29 cellular contexts compared by ENCODE assay signal in the genomic region with DNA sequence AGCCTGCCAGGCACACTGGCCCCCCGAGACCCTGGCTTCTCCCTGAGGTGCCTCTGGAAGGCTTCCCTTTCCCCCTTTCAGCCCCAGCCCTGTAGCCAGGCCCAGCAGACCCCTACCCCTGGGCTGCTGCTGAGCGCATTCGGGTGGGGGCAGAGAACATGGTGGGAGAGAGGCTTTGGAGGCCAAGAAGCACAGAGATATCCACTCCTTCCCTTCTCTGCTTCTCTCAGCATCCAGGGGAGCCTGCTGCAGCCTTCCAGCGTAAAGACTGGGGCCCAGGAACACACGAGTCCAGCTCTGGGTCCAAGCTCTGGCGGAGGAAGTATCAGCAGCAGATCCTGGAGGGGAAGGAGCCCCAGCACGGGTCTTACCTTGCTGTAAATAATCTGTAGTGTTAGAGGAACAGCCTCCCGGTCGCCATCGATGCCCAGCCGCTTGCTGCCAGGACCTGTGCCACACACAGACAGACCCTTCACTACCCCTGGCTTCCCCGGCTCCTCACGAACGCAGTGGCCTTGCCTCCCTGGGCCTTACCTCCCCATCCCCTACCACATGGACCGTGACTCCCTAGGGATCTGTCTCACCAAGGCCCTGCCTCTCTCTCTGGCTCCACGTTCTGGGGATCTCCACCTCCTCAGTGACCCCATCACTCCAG. TPM values are rescaled to one million over a fixed set of nuclear protein-coding genes. Genes with fewer than 3 reads are reported as not detected.
DNase-seq lines count a peak whose midpoint lies in the region; ATAC-seq, FAIRE-seq and TF ChIP-seq lines count a peak whose summit lies in the region.
"Had no signal": no experiment of that assay in that cellular context is flagged by ENCODE, and none has a peak within 500 bp of the region (broad histone marks: within the 10 kb centered on the region; RNA-seq: fewer than 3 reads in every experiment).

No MANE protein-coding gene starts in this region.

- H3K4me3 Mint-ChIP-seq in effector memory CD8-positive, alpha-beta T cell: no peak overlapping the region
- H3K4me3 Mint-ChIP-seq in natural killer cell treated with Interleukin-12 subunit alpha and Interleukin-12 subunit beta and Interleukin-15 and Interleukin-18, amount 100 ng/mL, for 72 hours: no peak overlapping the region
- H3K4me3 Mint-ChIP-seq: WTC11 had no signal

- H4K20me1 ChIP-seq in HepG2 (ENCODE audit: insufficient read depth, low read length): no peaks in the 10 kb centered on the region

- H3K4me1 ChIP-seq in HepG2 (ENCODE audit: insufficient read depth, low read length): no peaks in the 10 kb centered on the region
- H3K4me1 ChIP-seq in upper lobe of left lung: peaks cover 0 to 3% (median 0%) of the 10 kb centered on the region in 4 donors
- H3K4me1 ChIP-seq: psoas muscle, SJCRH30, tibial nerve had no signal

- no TSS peak for BruUV-seq in HepG2 (replicated peaks; lab: Mats Ljungman, UMichigan)

- H3K79me2 ChIP-seq in HepG2 (ENCODE audit: insufficient read depth, low read length): no peaks in the 10 kb centered on the region

- in situ Hi-C loops in HepG2 (cut with HindIII; ENCODE audit: extremely low pct_ligation_motif_present, low pct_unique_long_range_greater_than_20kb): no loop called here

- H3K36me3 ChIP-seq in H7 (replicated peaks; ENCODE audit: control insufficient read depth, insufficient read depth, low read length): no peaks in the 10 kb centered on the region
- H3K36me3 ChIP-seq in HepG2 (replicated peaks in 1 of 2; ENCODE audit: control insufficient read depth in 1 of 2, insufficient read depth in 2 of 2, low read length in 2 of 2): no peaks in the 10 kb centered on the region
- H3K36me3 ChIP-seq in upper lobe of left lung: peaks cover 0 to 26% (median 12%) of the 10 kb centered on the region in 4 donors
- H3K36me3 ChIP-seq: MG63, SJCRH30 had no signal

- H3K27me3 Mint-ChIP-seq in effector memory CD8-positive, alpha-beta T cell: no peaks in the 10 kb centered on the region
- no peaks in the 10 kb centered on the region for H3K27me3 Mint-ChIP-seq in natural killer cell treated with Interleukin-12 subunit alpha and Interleukin-12 subunit beta and Interleukin-15 and Interleukin-18, amount 100 ng/mL, for 72 hours

- H3K9me3 ChIP-seq in HepG2 (ENCODE audit: low read length) (no peaks in the 10 kb centered on the region), upper lobe of left lung (no peaks in the 10 kb centered on the region)
- H3K9me3 ChIP-seq: MG63, psoas muscle, SJCRH30, tibial nerve had no signal

- no peak for TF ChIP-seq RAD21 in HepG2 (CRISPR knock-in tag; IDR thresholded peaks at IDR 0.05)

- H3K36me3 Mint-ChIP-seq in effector memory CD8-positive, alpha-beta T cell (ENCODE audit: insufficient read depth): peaks cover 81% of the 10 kb centered on the region
- peaks cover 21% of the 10 kb centered on the region for H3K36me3 Mint-ChIP-seq in natural killer cell treated with Interleukin-12 subunit alpha and Interleukin-12 subunit beta and Interleukin-15 and Interleukin-18, amount 100 ng/mL, for 72 hours
- H3K36me3 Mint-ChIP-seq: WTC11 had no signal

- FAIRE-seq in HepG2 (lab: Jason Lieb, UNC): no peak

- no peak overlapping the region for H3K9ac ChIP-seq in HepG2 (ENCODE audit: insufficient read depth, low read depth, low read length)

- H3K27ac Mint-ChIP-seq in effector memory CD8-positive, alpha-beta T cell: peak overlapping the region; percentile 14 to 53
- peak overlapping the region; percentile 26 to 80 for H3K27ac Mint-ChIP-seq in natural killer cell treated with Interleukin-12 subunit alpha and Interleukin-12 subunit beta and Interleukin-15 and Interleukin-18, amount 100 ng/mL, for 72 hours

- TF ChIP-seq CTCF in HepG2 (CRISPR knock-in tag; IDR thresholded peaks at IDR 0.05) (no peak), upper lobe of left lung (IDR thresholded peaks at IDR 0.05) (no peak)

- no peak overlapping the region for H2AFZ ChIP-seq in HepG2 (ENCODE audit: low read length)

- H3K4me1 Mint-ChIP-seq in effector memory CD8-positive, alpha-beta T cell (ENCODE audit: low read depth in 2 of 2): peaks cover 18 to 20% of the 10 kb centered on the region in 2 donors
- H3K4me1 Mint-ChIP-seq in natural killer cell treated with Interleukin-12 subunit alpha and Interleukin-12 subunit beta and Interleukin-15 and Interleukin-18, amount 100 ng/mL, for 72 hours (ENCODE audit: low read depth in 2 of 2): peaks cover 0 to 25% of the 10 kb centered on the region in 2 donors
- H3K4me1 Mint-ChIP-seq: WTC11 had no signal

- H3K9me3 Mint-ChIP-seq in effector memory CD8-positive, alpha-beta T cell: no peaks in the 10 kb centered on the region
- H3K9me3 Mint-ChIP-seq in natural killer cell treated with Interleukin-12 subunit alpha and Interleukin-12 subunit beta and Interleukin-15 and Interleukin-18, amount 100 ng/mL, for 72 hours: no peaks in the 10 kb centered on the region
- H3K9me3 Mint-ChIP-seq: WTC11 had no signal

- TF ChIP-seq POLR2A in HepG2 (IDR thresholded peaks at IDR 0.05; ENCODE audit: insufficient read depth in 1 of 2, low read depth in 2 of 2, low read length in 2 of 2) (no peak), upper lobe of left lung (IDR thresholded peaks at IDR 0.05) (no peak)

- POLR2A ChIA-PET in HepG2 (lab: Yijun Ruan, JAX): no interaction called here

- no peak for ATAC-seq in effector memory CD8-positive, alpha-beta T cell (replicated peaks)
- ATAC-seq in natural killer cell treated with Interleukin-12 subunit alpha and Interleukin-12 subunit beta and Interleukin-15 and Interleukin-18, amount 100 ng/mL, for 72 hours: no peak
- ATAC-seq in HepG2: no peak
- no peak for ATAC-seq in upper lobe of left lung (ENCODE audit: low FRiP score in 2 of 2)
- ATAC-seq: left lobe of liver, psoas muscle, sciatic nerve had no signal

- CTCF ChIA-PET in HepG2 (lab: Yijun Ruan, JAX; ENCODE audit: low intra/inter-chr PET ratio, low total read pairs): no interaction called here

- WGBS in HepG2 (ENCODE audit: low lambda C conversion rate): 45% methylated on average over 11 of the region's 16 CpGs
- 90 to 91% methylated on average over 8 to 13 of the region's 16 CpGs for WGBS in upper lobe of left lung, 2 donors

- TF ChIP-seq EP300 in HepG2 (IDR thresholded peaks at IDR 0.05; ENCODE audit: low read depth in 2 of 2, low read length in 2 of 2): no peak
- TF ChIP-seq EP300 in HepG2 (CRISPR knock-in tag; IDR thresholded peaks at IDR 0.05; ENCODE audit: borderline replicate concordance): no peak
- TF ChIP-seq EP300 in upper lobe of left lung (IDR thresholded peaks at IDR 0.05): no peak

- H3K4me3 ChIP-seq in H7 (ENCODE audit: insufficient read depth, low read depth, low read length): peak overlapping the region; percentile 33; the same call in 1 of the 2 replicates
- no peak overlapping the region for H3K4me3 ChIP-seq in HepG2 (replicated peaks in 1 of 3; ENCODE audit: insufficient read depth in 1 of 3, low read depth in 2 of 3, low read length in 3 of 3)
- no peak overlapping the region for H3K4me3 ChIP-seq in upper lobe of left lung
- H3K4me3 ChIP-seq: GM12878, MG63, psoas muscle, SJCRH30, tibial nerve had no signal

- no peak overlapping the region for H3K27ac ChIP-seq in HepG2 (ENCODE audit: extremely low read length, insufficient read depth, low read length)
- no peak overlapping the region for H3K27ac ChIP-seq in upper lobe of left lung
- H3K27ac ChIP-seq: psoas muscle, SJCRH30, tibial nerve had no signal

- intact Hi-C loops in HepG2 (cut with micrococcal nuclease; ENCODE audit: unreplicated experiment): no loop called here

- peak; percentile 53 for DNase-seq in activated effector memory CD4-positive, alpha-beta T cell treated with anti-CD3 and anti-CD28 coated beads, Interleukin-2, amount 50 U/mL, for 16 hours
- no peak for DNase-seq in activated effector memory CD4-positive, alpha-beta T cell treated with Interleukin-2 at 50 U/mL for 16 hours
- DNase-seq in H7 (no peak), HepG2 (ENCODE audit: low spot score) (no peak), NCI-H2029 (lab: John Stamatoyannopoulos, UW) (no peak), upper lobe of left lung (no peak)
- no peak for DNase-seq in effector memory CD8-positive, alpha-beta T cell
- peak; percentile 40 for DNase-seq in natural killer cell treated with Interleukin-12 subunit alpha and Interleukin-12 subunit beta and Interleukin-15 and Interleukin-18, amount 100 ng/mL, for 72 hours (ENCODE audit: low spot score)
- DNase-seq: activated CD8-positive, alpha-beta memory T cell treated with anti-CD3 and anti-CD28 coated beads, Interleukin-2, amount 50 U/mL, for 4 hours; DMS153; KG1; NCI-H1105 treated with DMSO at 0.1 percent for 48 hours; NCI-H187 treated with DMSO at 0.1 percent for 48 hours; NCI-H2171 treated with DMSO at 0.1 percent for 48 hours; NCI-H510A; occipital lobe; psoas muscle; RPMI8226; SJCRH30; stimulated activated CD4-positive, alpha-beta T cell treated with anti-CD3 and anti-CD28 coated beads, Interleukin-12 subunit alpha, Interleukin-12 subunit beta, amount 100 ng/mL, for 4 hours; SW 1271 had no signal

- H3K27me3 ChIP-seq in H7 (ENCODE audit: control insufficient read depth, insufficient read depth, low read length) (no peaks in the 10 kb centered on the region; the same call in 1 of the 2 replicates), HepG2 (ENCODE audit: control insufficient read depth in 1 of 2, insufficient read depth in 2 of 2, low read length in 2 of 2) (peaks cover 2 to 26% of the 10 kb centered on the region in 2 experiments; a peak in 4 of 5 replicates), upper lobe of left lung (no peaks in the 10 kb centered on the region)
- H3K27me3 ChIP-seq: MG63, SJCRH30, tibial nerve had no signal

- H3K4me2 ChIP-seq in HepG2 (ENCODE audit: low read depth, low read length): no peak overlapping the region

RNA-seq across cellular contexts. Expression of gene PIK3R6, which starts 17.0 kb away (rescaled TPM):
- 0.14 TPM in 1 of 2 replicates, not detected in the other for total RNA-seq in H7 (2014; rRNA removed; shearing (Covaris generic))
- 1 to 10 TPM in 1 of 2 donors, under 1 TPM in 1; 0.81 to 6.2 TPM for total RNA-seq in natural killer cell treated with Interleukin-12 subunit alpha and Interleukin-12 subunit beta and Interleukin-15 and Interleukin-18, amount 100 ng/mL, for 72 hours
- total RNA-seq in HepG2 (2016; rRNA removed; fragmentation: Illumina TruSeq; extraction: Trizol) (not detected in 2 replicates), upper lobe of left lung (1 to 10 TPM; 1.1 to 4.2 (median 2.4) TPM)
- total RNA-seq in HepG2 (2016; cell fraction: cytosol; rRNA removed; fragmentation: Illumina TruSeq; extraction: Trizol; ENCODE audit: low read depth): not detected in 2 replicates
- not detected in 2 replicates for total RNA-seq in HepG2 (2016; cell fraction: insoluble cytoplasmic fraction; rRNA removed; fragmentation: Illumina TruSeq; extraction: Trizol)
- not detected in 2 replicates for total RNA-seq in HepG2 (2016; cell fraction: membrane; rRNA removed; fragmentation: Illumina TruSeq; extraction: Trizol)
- total RNA-seq in HepG2 (2016; cell fraction: nucleus; rRNA removed; fragmentation: Illumina TruSeq; extraction: Trizol): not detected in 2 replicates
- not detected in 2 replicates for polyA plus RNA-seq in HepG2 (2011; rRNA removed)
- polyA plus RNA-seq in HepG2 (2011; cell fraction: cytosol; rRNA removed): 0.03 TPM in 2 replicates
- polyA plus RNA-seq in HepG2 (2011; cell fraction: nucleus; rRNA removed): 0.26 TPM in 1 of 2 replicates, not detected in the other
- polyA plus RNA-seq in HepG2 (2012): not detected in 2 replicates
- not detected in 2 replicates for polyA plus RNA-seq in HepG2 (2016; cell fraction: cytosol; fragmentation: Illumina TruSeq; extraction: Trizol; ENCODE audit: low read depth)
- polyA plus RNA-seq in HepG2 (2016; cell fraction: insoluble cytoplasmic fraction; fragmentation: Illumina TruSeq; extraction: Trizol; ENCODE audit: low read depth): not detected in 2 replicates
- not detected in 2 replicates for polyA plus RNA-seq in HepG2 (2016; cell fraction: membrane; fragmentation: Illumina TruSeq; extraction: Trizol; ENCODE audit: low read depth)
- polyA plus RNA-seq in HepG2 (2016; cell fraction: nucleus; fragmentation: Illumina TruSeq; extraction: Trizol; ENCODE audit: insufficient read depth, low read depth): not detected in 2 replicates
- 0.09 TPM in 1 of 2 replicates, not detected in the other for polyA minus RNA-seq in HepG2 (2011; rRNA and poly(A)+ RNA removed; ENCODE audit: low replicate concordance)
- polyA minus RNA-seq in HepG2 (2011; cell fraction: cytosol; rRNA and poly(A)+ RNA removed): not detected in 2 replicates
- not detected in 2 replicates for polyA minus RNA-seq in HepG2 (2011; cell fraction: nucleus; rRNA and poly(A)+ RNA removed)
- total RNA-seq: epithelial cell of proximal tubule, H4, SJCRH30 had no signal

Comparison
In these comparisons a context has a peak if more than half of its experiments do, and no peak if none do; other contexts are left out.
1. DNase-seq: peak in activated effector memory CD4-positive, alpha-beta T cell treated with anti-CD3 and anti-CD28 coated beads, Interleukin-2, amount 50 U/mL, for 16 hours (single experiment) and natural killer cell treated with Interleukin-12 subunit alpha and Interleukin-12 subunit beta and Interleukin-15 and Interleukin-18, amount 100 ng/mL, for 72 hours (single experiment); none in activated effector memory CD4-positive, alpha-beta T cell treated with Interleukin-2 at 50 U/mL for 16 hours (single experiment), H7 (single experiment), effector memory CD8-positive, alpha-beta T cell (0 of 3), HepG2 (single experiment), NCI-H2029 (single experiment) and upper lobe of left lung (0 of 2).